Comparison of ENCODE assay signal across 8 cellular contexts in the genomic region with DNA sequence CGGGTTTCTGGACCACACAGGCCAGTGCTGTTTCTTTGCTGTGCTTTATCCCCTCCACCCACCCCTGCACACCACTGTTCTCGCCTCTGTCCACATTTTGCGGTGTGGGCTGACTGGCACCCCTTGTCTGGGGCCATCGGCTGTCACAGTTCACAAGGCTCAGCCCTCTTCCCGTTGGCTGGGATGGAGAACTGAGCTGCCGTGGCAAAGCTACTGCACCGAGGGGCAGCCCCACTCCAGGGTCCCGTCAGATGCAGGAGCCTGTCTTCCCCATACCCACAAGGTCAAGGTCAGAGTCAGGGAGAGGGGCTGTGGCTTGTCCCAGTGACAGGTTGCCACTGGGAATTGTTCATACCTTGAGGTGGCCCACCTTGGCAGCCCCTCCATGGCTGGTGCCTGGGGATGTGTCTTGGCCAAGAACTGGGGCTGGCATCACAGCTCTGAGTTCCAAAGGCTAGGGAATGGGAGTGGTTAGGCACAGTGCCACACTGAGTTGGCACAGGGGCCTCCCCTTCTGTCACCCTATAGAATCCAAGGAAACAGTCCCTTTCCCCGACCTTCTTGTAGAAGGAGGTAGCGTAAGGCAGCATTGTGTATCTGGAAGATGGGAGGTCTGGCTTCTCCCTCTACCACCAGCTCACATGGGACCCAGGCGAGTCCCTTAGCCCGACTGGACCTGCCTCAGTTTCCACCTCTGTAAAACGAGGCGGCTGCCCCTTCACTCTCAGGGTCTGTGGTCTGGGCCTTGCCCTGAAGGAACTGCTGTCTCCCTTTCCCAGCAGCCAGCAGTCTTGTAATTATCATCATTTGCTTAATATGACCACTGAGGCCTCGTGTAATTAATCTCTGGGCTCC. TPM values are rescaled to one million over a fixed set of nuclear protein-coding genes. Genes with fewer than 3 reads are reported as not detected.
DNase-seq lines count a peak whose midpoint lies in the region; ATAC-seq lines count a peak whose summit lies in the region.

No MANE protein-coding gene starts in this region.

- peak overlapping the region; percentile 35; the same call in 1 of the 2 replicates for H3K9ac ChIP-seq in HUES64 (ENCODE audit: low read depth, low read length)
- H3K9ac ChIP-seq in stomach smooth muscle (ENCODE audit: low read length in 2 of 2), result peak overlapping the region; percentile 36 to 47

- H3K27me3 Mint-ChIP-seq in activated naive CD4-positive, alpha-beta T cell treated with anti-CD3 and anti-CD28 coated beads, Interleukin-2, amount 50 U/mL, for 24 hours, result no peaks in the 10 kb centered on the region

- H3K4me1 ChIP-seq in HUES64 (ENCODE audit: insufficient read depth, low read length) (peaks cover 24% of the 10 kb centered on the region), stomach smooth muscle (ENCODE audit: control insufficient read depth, insufficient read depth, low read length) (peaks cover 82% of the 10 kb centered on the region), HAP-1 (no peaks in the 10 kb centered on the region; the same call in 1 of the 2 replicates)

- ATAC-seq in GM21528 (IDR thresholded peaks at IDR 0.05; ENCODE audit: low FRiP score, unreplicated experiment) (no peak), left lobe of liver (no peak)

- peak overlapping the region; percentile 85 for H3K4me3 Mint-ChIP-seq in activated naive CD4-positive, alpha-beta T cell treated with anti-CD3 and anti-CD28 coated beads, Interleukin-2, amount 50 U/mL, for 24 hours

- WGBS in HUES64, result 79% methylated on average over 14 of the region's 15 CpGs

- H3K27ac Mint-ChIP-seq in activated naive CD4-positive, alpha-beta T cell treated with anti-CD3 and anti-CD28 coated beads, Interleukin-2, amount 50 U/mL, for 24 hours, result peak overlapping the region; percentile 97

- H3K36me3 ChIP-seq in HUES64 (ENCODE audit: insufficient read depth, low read length) (peaks cover 17% of the 10 kb centered on the region), stomach smooth muscle (ENCODE audit: control insufficient read depth in 2 of 2, insufficient read depth in 2 of 2, low read length in 2 of 2) (peaks cover 0 to 6% of the 10 kb centered on the region in 2 donors), HAP-1 (replicated peaks) (peaks cover 18% of the 10 kb centered on the region)

- H3K9me3 ChIP-seq in HUES64 (ENCODE audit: insufficient read depth, low read depth, low read length), result no peaks in the 10 kb centered on the region
- no peaks in the 10 kb centered on the region for H3K9me3 ChIP-seq in iPS-18c (ENCODE audit: control insufficient read depth, insufficient read depth, low read length)
- no peaks in the 10 kb centered on the region for H3K9me3 ChIP-seq in stomach smooth muscle (ENCODE audit: control insufficient read depth in 2 of 2, low read length in 2 of 2)
- no peaks in the 10 kb centered on the region for H3K9me3 ChIP-seq in HAP-1

- DNase-seq in HAP-1 (ENCODE audit: low spot score in 2 of 2), result no peak
- no peak for DNase-seq in epidermal melanocyte (ENCODE audit: insufficient read length, low spot score)
- DNase-seq in left lobe of liver (ENCODE audit: low spot score), result no peak

- H3K9me3 Mint-ChIP-seq in activated naive CD4-positive, alpha-beta T cell treated with anti-CD3 and anti-CD28 coated beads, Interleukin-2, amount 50 U/mL, for 24 hours, result no peaks in the 10 kb centered on the region

- H3K4me3 ChIP-seq in HUES64 (ENCODE audit: low read length), result peak overlapping the region; percentile 2; the same call in 1 of the 2 replicates
- H3K4me3 ChIP-seq in iPS-18c (ENCODE audit: insufficient read depth, low read depth, low read length), result peak overlapping the region; percentile 28; the same call in 1 of the 2 replicates
- peak overlapping the region; percentile 26 to 84 for H3K4me3 ChIP-seq in stomach smooth muscle (ENCODE audit: low read length in 2 of 2)
- H3K4me3 ChIP-seq in HAP-1, result no peak overlapping the region

- H3K27ac ChIP-seq in HUES64 (ENCODE audit: low read depth, low read length) (peak overlapping the region; percentile 76), stomach smooth muscle (ENCODE audit: low read length) (peak overlapping the region; percentile 67)

- H3K27me3 ChIP-seq in HUES64 (ENCODE audit: insufficient read depth, low read length) (peaks cover 13% of the 10 kb centered on the region), stomach smooth muscle (ENCODE audit: control insufficient read depth in 1 of 2, insufficient read depth in 2 of 2, low read length in 2 of 2) (no peaks in the 10 kb centered on the region), HAP-1 (ENCODE audit: low read depth) (no peaks in the 10 kb centered on the region)

- H3K36me3 Mint-ChIP-seq in activated naive CD4-positive, alpha-beta T cell treated with anti-CD3 and anti-CD28 coated beads, Interleukin-2, amount 50 U/mL, for 24 hours, result no peaks in the 10 kb centered on the region

- in situ Hi-C loops in HAP-1 (cut with MboI; ENCODE audit: low sequenced_read_pairs), result no loop called here

- peaks cover 72% of the 10 kb centered on the region for H3K4me1 Mint-ChIP-seq in activated naive CD4-positive, alpha-beta T cell treated with anti-CD3 and anti-CD28 coated beads, Interleukin-2, amount 50 U/mL, for 24 hours

RNA-seq across cellular contexts. Expression of a gene that starts 3.4 kb away (rescaled TPM):
- 30.8 TPM for polyA plus RNA-seq in HUES64 (2013, experiment 1 of 2)
- 34.2 TPM for polyA plus RNA-seq in HUES64 (2013, experiment 2 of 2)
- 29.0 TPM for total RNA-seq in left lobe of liver

RNA-seq across cellular contexts. Expression of a gene that starts 19.5 kb away (rescaled TPM):
- 14.1 TPM for polyA plus RNA-seq in HUES64 (2013, experiment 1 of 2)
- polyA plus RNA-seq in HUES64 (2013, experiment 2 of 2), result 13.9 TPM
- total RNA-seq in left lobe of liver, result 9.8 TPM

RNA-seq across cellular contexts. Expression of a gene that starts 33.7 kb away (rescaled TPM):
- polyA plus RNA-seq in HUES64 (2013, experiment 1 of 2), result 13.7 TPM
- polyA plus RNA-seq in HUES64 (2013, experiment 2 of 2), result 14.1 TPM
- 18.2 TPM for total RNA-seq in left lobe of liver
